ENCODE assay signal across 8 cellular contexts in the genomic region with DNA sequence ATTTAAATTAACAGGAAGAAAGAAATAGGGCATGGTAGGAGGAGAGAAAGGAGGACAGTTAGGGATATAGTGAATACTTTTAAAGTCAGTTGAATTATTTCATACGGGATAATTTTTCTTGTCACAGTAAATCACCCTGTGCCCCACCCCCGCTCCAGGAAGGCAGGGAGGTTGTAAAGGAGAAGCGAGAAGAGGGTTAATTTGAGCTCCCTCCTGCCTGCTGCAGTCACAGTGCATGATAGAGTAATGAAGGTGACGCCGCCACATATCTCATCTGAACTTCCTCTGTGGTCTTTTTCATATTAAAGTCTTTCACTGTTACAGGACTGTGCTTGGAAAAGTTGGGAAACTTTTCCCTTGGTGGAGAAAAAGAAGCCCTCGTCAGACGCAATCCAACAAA. TPM values are rescaled to one million over a fixed set of nuclear protein-coding genes. Genes with fewer than 3 reads are reported as not detected.
A peak's percentile ranks its signal among the peaks of the same experiment; 100 is the strongest.
DNase-seq lines count a peak whose midpoint lies in the region; ATAC-seq and TF ChIP-seq lines count a peak whose summit lies in the region.

No MANE protein-coding gene starts in this region.

- peaks cover 27% of the 10 kb centered on the region for H3K4me1 Mint-ChIP-seq in central memory CD8-positive, alpha-beta T cell
- peaks cover 44% of the 10 kb centered on the region for H3K4me1 Mint-ChIP-seq in mesothelial cell of epicardium

- H3K27me3 Mint-ChIP-seq in central memory CD8-positive, alpha-beta T cell: peaks cover 60% of the 10 kb centered on the region
- H3K27me3 Mint-ChIP-seq in mesothelial cell of epicardium (ENCODE audit: low read depth): peaks cover 33% of the 10 kb centered on the region

- peak overlapping the region; percentile 33 for H3K27ac Mint-ChIP-seq in central memory CD8-positive, alpha-beta T cell (ENCODE audit: low read depth)
- H3K27ac Mint-ChIP-seq in mesothelial cell of epicardium: peak overlapping the region; percentile 87

- peak overlapping the region; percentile 69 for H3K4me3 ChIP-seq in AG10803 (ENCODE audit: low read length)

- TF ChIP-seq CTCF in AG10803 (conservative IDR thresholded peaks at IDR 0.05; ENCODE audit: low read length) (no peak), mesothelial cell of epicardium (IDR thresholded peaks at IDR 0.05; ENCODE audit: unreplicated experiment) (no peak)

- peaks cover 8% of the 10 kb centered on the region for H3K36me3 Mint-ChIP-seq in central memory CD8-positive, alpha-beta T cell (ENCODE audit: insufficient read depth)
- H3K36me3 Mint-ChIP-seq in mesothelial cell of epicardium: no peaks in the 10 kb centered on the region

- H3K4me3 Mint-ChIP-seq in central memory CD8-positive, alpha-beta T cell: peak overlapping the region; percentile 84
- H3K4me3 Mint-ChIP-seq in mesothelial cell of epicardium: peak overlapping the region; percentile 86

- no peaks in the 10 kb centered on the region for H3K9me3 Mint-ChIP-seq in central memory CD8-positive, alpha-beta T cell
- no peaks in the 10 kb centered on the region for H3K9me3 Mint-ChIP-seq in mesothelial cell of epicardium

- no peak for ATAC-seq in central memory CD8-positive, alpha-beta T cell (replicated peaks; ENCODE audit: extremely low read depth, poor library complexity, severe bottlenecking)
- ATAC-seq in HG02840 (IDR thresholded peaks at IDR 0.05; ENCODE audit: low FRiP score, unreplicated experiment): no peak
- ATAC-seq in GM21529 (IDR thresholded peaks at IDR 0.05; ENCODE audit: unreplicated experiment): no peak

- no peak for DNase-seq in AG10803 (ENCODE audit: low read depth)
- DNase-seq in Kasumi-1 (lab: John Stamatoyannopoulos, UW): peak; percentile 35 to 40
- no peak for DNase-seq in central memory CD8-positive, alpha-beta T cell (ENCODE audit: low spot score in 2 of 2)
- no peak for DNase-seq in mesothelial cell of epicardium (ENCODE audit: low spot score in 2 of 2, unreplicated experiment in 2 of 2)
- DNase-seq in SKM-1 treated with dmso at 0.1 percent for 144 hours (lab: John Stamatoyannopoulos, UW; ENCODE audit: unreplicated experiment): no peak
- no peak for DNase-seq in G401 (ENCODE audit: low spot score)

- in situ Hi-C loops in G401 (cut with HindIII; ENCODE audit: low sequenced_read_pairs): no loop called here

RNA-seq across cellular contexts. Expression of a gene that starts 0.9 kb away (rescaled TPM):
- 13.5 to 15.7 TPM (median 14.6 TPM) in 3 replicates for total RNA-seq in mesothelial cell of epicardium
- total RNA-seq in G401 (2014; rRNA removed; shearing (Covaris generic)): 4.9 and 5.3 TPM in 2 replicates

Comparison
In these comparisons a context has a peak if more than half of its experiments do, and no peak if none do; other contexts are left out.
1. DNase-seq: peak in Kasumi-1 (2 of 2); none in AG10803 (single experiment), central memory CD8-positive, alpha-beta T cell (0 of 2), mesothelial cell of epicardium (0 of 2), SKM-1 treated with dmso at 0.1 percent for 144 hours (single experiment) and G401 (single experiment).